8 cellular contexts compared by ENCODE assay signal in the genomic region with DNA sequence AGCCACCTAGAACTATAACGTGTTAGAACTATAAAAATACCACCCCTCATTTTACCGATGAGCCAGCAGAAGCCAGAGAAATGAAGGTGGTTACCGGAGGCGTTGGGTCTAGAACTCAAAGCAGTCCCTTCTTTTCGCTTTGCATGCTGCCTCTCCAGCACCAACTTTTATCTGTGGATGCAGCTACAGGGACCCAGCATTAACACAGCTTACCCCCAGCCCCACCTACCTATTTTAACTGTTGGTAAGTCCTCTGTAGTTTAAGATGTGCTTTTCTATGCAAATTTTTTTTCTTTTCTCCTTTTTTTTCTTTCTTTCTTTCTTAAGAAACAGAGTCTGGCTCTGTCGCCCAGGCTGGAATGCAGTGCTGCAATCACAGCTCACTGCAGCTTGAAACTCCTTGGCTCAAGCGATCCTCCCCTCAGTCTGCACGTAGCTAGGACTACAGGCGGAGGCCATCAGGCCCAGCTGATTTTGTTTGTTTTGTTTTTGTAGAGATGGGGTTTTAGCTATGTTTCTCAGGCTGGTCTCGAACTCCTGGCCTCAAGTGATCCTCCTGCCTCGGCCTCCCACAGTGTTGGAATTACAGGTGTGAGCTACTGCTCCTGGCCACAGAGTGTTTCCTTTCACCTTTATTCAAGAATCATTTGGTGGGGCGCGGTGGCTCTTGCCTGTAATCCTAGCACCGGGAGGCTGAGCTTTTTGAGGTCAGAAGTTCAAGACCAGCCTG. TPM values are rescaled to one million over a fixed set of nuclear protein-coding genes. Genes with fewer than 3 reads are reported as not detected.
DNase-seq lines count a peak whose midpoint lies in the region; ATAC-seq and TF ChIP-seq lines count a peak whose summit lies in the region.

No MANE protein-coding gene starts in this region.

- H3K27ac ChIP-seq in C4-2B (peak overlapping the region; percentile 82), neutrophil (no peak overlapping the region)

- H3K4me1 Mint-ChIP-seq in T-helper 17 cell = peaks cover 18% of the 10 kb centered on the region

- H3K27ac Mint-ChIP-seq in T-helper 17 cell = peak overlapping the region; percentile 95

- ATAC-seq in GM19025 (IDR thresholded peaks at IDR 0.05; ENCODE audit: low read depth, unreplicated experiment) (peak; percentile 21), HG03159 (IDR thresholded peaks at IDR 0.05; ENCODE audit: unreplicated experiment) (peak; percentile 29), T-helper 17 cell (peak; percentile 29)

- H3K9me3 ChIP-seq in T-helper 17 cell (ENCODE audit: control insufficient read depth, low read length, poor library complexity, severe bottlenecking) (no peaks in the 10 kb centered on the region), neutrophil (no peaks in the 10 kb centered on the region)

- no peak for TF ChIP-seq CTCF in C4-2B (conservative IDR thresholded peaks at IDR 0.05)
- TF ChIP-seq CTCF in neutrophil (IDR thresholded peaks at IDR 0.05) = no peak

- peak overlapping the region; percentile 60 to 74 for H3K4me3 ChIP-seq in neutrophil (ENCODE audit: low read depth in 1 of 2, low read length in 1 of 2)

- peaks cover 5 to 9% of the 10 kb centered on the region in 2 experiments for H3K4me1 ChIP-seq in neutrophil (ENCODE audit: control insufficient read depth in 1 of 2, insufficient read depth in 1 of 2, low read depth in 1 of 2, low read length in 1 of 2)

- no peaks in the 10 kb centered on the region for H3K36me3 Mint-ChIP-seq in T-helper 17 cell (ENCODE audit: low read depth)

- H3K27me3 Mint-ChIP-seq in T-helper 17 cell = no peaks in the 10 kb centered on the region

- DNase-seq in T-helper 17 cell = no peak
- peak; percentile 77 for DNase-seq in fibroblast of peridontal ligament (ENCODE audit: extremely low read depth)
- no peak for DNase-seq in ecto neural progenitor cell (ENCODE audit: low spot score)
- DNase-seq in KG1 (lab: John Stamatoyannopoulos, UW) = no peak

- H3K36me3 ChIP-seq in neutrophil = no peaks in the 10 kb centered on the region

- peak overlapping the region; percentile 97 for H3K4me3 Mint-ChIP-seq in T-helper 17 cell

- H3K27me3 ChIP-seq in neutrophil = peaks cover 42% of the 10 kb centered on the region

RNA-seq across cellular contexts. Expression of a gene that starts 6.5 kb away (rescaled TPM):
- 1 to 10 TPM; 8.3 to 9.2 TPM for total RNA-seq in T-helper 17 cell

RNA-seq across cellular contexts. Expression of a gene that starts 46.7 kb away (rescaled TPM):
- total RNA-seq in T-helper 17 cell = 10 to 100 TPM; 38.0 to 43.5 TPM
